8 cellular contexts compared by ENCODE assay signal in genomic region chr15:38254065-38254883, GRCh38. TPM values are rescaled to one million over a fixed set of nuclear protein-coding genes. Genes with fewer than 3 reads are reported as not detected.
DNase-seq lines count a peak whose midpoint lies in the region; ATAC-seq and TF ChIP-seq lines count a peak whose summit lies in the region.

No MANE protein-coding gene starts in this region.

- CTCF ChIA-PET in WTC11 (lab: Charles Lee), result no interaction called here

- no peak for DNase-seq in Right ventricle myocardium superior
- DNase-seq in cardiac septum (ENCODE audit: low spot score), result no peak
- peak; percentile 24 for DNase-seq in NCI-H2081 treated with DMSO at 0.1 percent for 48 hours (lab: John Stamatoyannopoulos, UW)
- no peak for DNase-seq in WTC11 (ENCODE audit: low spot score)
- DNase-seq in epithelial cell of prostate (ENCODE audit: low read depth, low spot score), result no peak

- peaks cover 4% of the 10 kb centered on the region; the same call in 1 of the 2 replicates for H3K36me3 Mint-ChIP-seq in WTC11

- H3K4me1 ChIP-seq in mucosa of rectum (ENCODE audit: control insufficient read depth in 2 of 2, insufficient read depth in 2 of 2, low read length in 2 of 2) (peaks cover 18 to 21% of the 10 kb centered on the region in 2 donors), urinary bladder (ENCODE audit: insufficient read depth) (no peaks in the 10 kb centered on the region)

- peak overlapping the region; percentile 79 to 80 for H3K9ac ChIP-seq in mucosa of rectum (ENCODE audit: low read depth in 1 of 2, low read length in 2 of 2)

- no peaks in the 10 kb centered on the region for H3K27me3 ChIP-seq in mucosa of rectum (ENCODE audit: control insufficient read depth in 2 of 2, insufficient read depth in 2 of 2, low read length in 2 of 2)

- under 1% methylated on average over 14 of the region's 14 CpGs for WGBS in urinary bladder

- no peaks in the 10 kb centered on the region for H3K9me3 ChIP-seq in mucosa of rectum (ENCODE audit: control insufficient read depth in 2 of 2, low read length in 2 of 2)

- H3K36me3 ChIP-seq in mucosa of rectum (ENCODE audit: control insufficient read depth in 2 of 2, insufficient read depth in 2 of 2, low read length in 2 of 2), result no peaks in the 10 kb centered on the region
- H3K36me3 ChIP-seq in urinary bladder (ENCODE audit: insufficient read depth), result no peaks in the 10 kb centered on the region

- peak overlapping the region; percentile 95 for H3K4me3 Mint-ChIP-seq in WTC11

- peak overlapping the region; percentile 89 for H3K27ac Mint-ChIP-seq in WTC11

- ATAC-seq in Right ventricle myocardium superior (ENCODE audit: poor library complexity) (peak; percentile 19), HG02852 (IDR thresholded peaks at IDR 0.05; ENCODE audit: unreplicated experiment) (peak; percentile 35), WTC11 (no peak)

- H3K27ac ChIP-seq in epithelial cell of prostate (peak overlapping the region; percentile 94), mucosa of rectum (ENCODE audit: low read depth in 2 of 2, low read length in 2 of 2) (peak overlapping the region; percentile 94 to 96), urinary bladder (ENCODE audit: low read depth) (peak overlapping the region; percentile 53)

- peak overlapping the region; percentile 91 to 92 for H3K4me3 ChIP-seq in mucosa of rectum (ENCODE audit: low read length in 2 of 2)
- peak overlapping the region; percentile 88 for H3K4me3 ChIP-seq in urinary bladder (ENCODE audit: low read depth, low read length)

- H3K4me1 Mint-ChIP-seq in WTC11, result peaks cover 44% of the 10 kb centered on the region

- TF ChIP-seq CTCF in WTC11 (IDR thresholded peaks at IDR 0.05), result no peak

- H3K9me3 Mint-ChIP-seq in WTC11, result no peaks in the 10 kb centered on the region

- no peaks in the 10 kb centered on the region for H3K27me3 Mint-ChIP-seq in WTC11 (ENCODE audit: low read depth)

- POLR2A ChIA-PET in WTC11 (lab: Charles Lee), result interaction anchor here (0.9 to 1.8 kb wide), 2 partner anchors 180 to 182 kb away, joined by 3 to 6 read pairs; no protein-coding TSS in a partner anchor

- intact Hi-C loops in Right ventricle myocardium superior (cut with DNase I), result loop anchor here (5.0 to 10.0 kb wide), 2 partner anchors 91 to 182 kb away; no protein-coding TSS in a partner anchor
- intact Hi-C loops in cardiac septum (cut with DNase I), result loop anchor here (5.0 to 10.0 kb wide), 4 partner anchors 53 to 249 kb away; no protein-coding TSS in a partner anchor

TF ChIP-seq in WTC11, 78 proteins besides CTCF, POLR2A, EP300 and RAD21:
- TF ChIP-seq, protein P1, sequence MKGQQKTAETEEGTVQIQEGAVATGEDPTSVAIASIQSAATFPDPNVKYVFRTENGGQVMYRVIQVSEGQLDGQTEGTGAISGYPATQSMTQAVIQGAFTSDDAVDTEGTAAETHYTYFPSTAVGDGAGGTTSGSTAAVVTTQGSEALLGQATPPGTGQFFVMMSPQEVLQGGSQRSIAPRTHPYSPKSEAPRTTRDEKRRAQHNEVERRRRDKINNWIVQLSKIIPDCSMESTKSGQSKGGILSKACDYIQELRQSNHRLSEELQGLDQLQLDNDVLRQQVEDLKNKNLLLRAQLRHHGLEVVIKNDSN (CRISPR knock-in tag; IDR thresholded peaks at IDR 0.05), result peak; percentile 76
- TF ChIP-seq ESRRA (CRISPR knock-in tag; IDR thresholded peaks at IDR 0.05; ENCODE audit: borderline replicate concordance), result no peak
- no peak for TF ChIP-seq ZMAT4 (CRISPR knock-in tag; IDR thresholded peaks at IDR 0.05)
- TF ChIP-seq USF2 (CRISPR knock-in tag; IDR thresholded peaks at IDR 0.05), result peak; percentile 82
TF ChIP-seq in WTC11: peak in this region for 2.

RNA-seq across cellular contexts. Expression of gene SPRED1, which starts 1.6 kb away (rescaled TPM):
- total RNA-seq in Right ventricle myocardium superior (9.8 TPM), cardiac septum (12.7 TPM), WTC11 (2021) (35.9 to 37.1 TPM (median 36.1 TPM) in 3 replicates), urinary bladder (94.4 TPM)
- polyA plus RNA-seq in urinary bladder, result 8.2 TPM
